In the genomic region with DNA sequence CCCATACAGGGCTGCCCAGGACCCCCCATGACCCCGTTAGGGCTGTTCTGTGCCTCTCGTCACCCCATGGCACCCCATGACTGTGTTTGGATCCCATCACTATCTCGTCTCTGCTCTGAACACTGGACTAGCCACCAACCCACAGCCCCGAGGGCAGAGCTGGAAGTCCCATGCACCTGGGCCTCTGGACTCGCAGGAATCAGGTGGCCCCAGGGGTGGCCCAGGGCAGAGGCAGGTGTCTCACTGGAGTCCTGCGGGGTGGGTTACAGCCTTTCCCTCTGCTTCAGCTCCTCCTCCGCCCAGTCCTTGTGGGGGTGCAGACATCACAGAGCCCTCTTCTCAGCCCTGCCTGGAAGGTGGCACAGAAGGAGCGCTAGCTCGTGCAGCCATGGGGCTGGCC, we compare ENCODE assay signal across 31 cellular contexts.
"Had no signal": no experiment of that assay in that cellular context is flagged by ENCODE, and none has a peak within 500 bp of the region (broad histone marks: within the 10 kb centered on the region; RNA-seq: fewer than 3 reads in every experiment).

No MANE protein-coding gene starts in this region.

- H3K9me3 Mint-ChIP-seq: activated CD4-positive, alpha-beta T cell treated with anti-CD3 and anti-CD28 coated beads, Interleukin-2, amount 10 ng/mL, durations not matched to agents 7 days and 5 days; activated naive CD4-positive, alpha-beta T cell treated with anti-CD3 and anti-CD28 coated beads, Interleukin-2, amount 50 U/mL, for 24 hours; activated naive CD8-positive, alpha-beta T cell treated with anti-CD3 and anti-CD28 coated beads, Interleukin-2, amount 10 ng/mL, durations not matched to agents 7 days and 5 days; activated T-cell treated with anti-CD3 and anti-CD28 coated beads, Interleukin-2, amount 50 U/mL, for 24 hours; activated T-helper 2 cell treated with anti-CD3 and anti-CD28 coated beads, Interferon-gamma antibody, Interleukin-2, Interleukin-4, amounts not matched to agents 10 μg/mL and 5 μg/mL and 100 μg/mL, durations not matched to agents 14 hours and 24 hours and 36 hours; T-helper 1 cell treated with Interleukin-12 subunit alpha and Interleukin-12 subunit beta and Interleukin-4 antibody, amounts not matched to agents 30 μg/mL and 1 μg/mL, for 36 hours; T-helper 2 cell treated with Interferon-gamma antibody and Interleukin-4, amounts not matched to agents 5 μg/mL and 100 μg/mL, for 36 hours had no signal

- H3K27ac ChIP-seq: ascending aorta, body of pancreas, breast epithelium, Peyer's patch, SJSA1 had no signal

- H3K36me3 Mint-ChIP-seq: activated naive CD4-positive, alpha-beta T cell treated with anti-CD3 and anti-CD28 coated beads, Interleukin-2, amount 50 U/mL, for 24 hours; activated naive CD8-positive, alpha-beta T cell treated with anti-CD3 and anti-CD28 coated beads, Interleukin-2, amount 10 ng/mL, durations not matched to agents 7 days and 5 days had no signal

- DNase-seq: activated CD4-positive, alpha-beta T cell treated with anti-CD3 and anti-CD28 coated beads for 36 hours; activated CD4-positive, alpha-beta T cell treated with anti-CD3 and anti-CD28 coated beads, Interleukin-2, amount 10 ng/mL, durations not matched to agents 7 days and 5 days; activated CD4-positive, alpha-beta T cell treated with anti-CD3 and anti-CD28 coated beads, Interleukin-2, amount 50 U/mL, for 48 hours; activated CD8-positive, alpha-beta T cell treated with anti-CD3 and anti-CD28 coated beads, Interleukin-2, amount 10 ng/mL, durations not matched to agents 7 days and 5 days; activated gamma-delta T cell; activated naive CD4-positive, alpha-beta T cell treated with Interleukin-2 at 50 U/mL for 16 hours; activated naive CD8-positive, alpha-beta T cell treated with anti-CD3 and anti-CD28 coated beads, Interleukin-2, amount 10 ng/mL, durations not matched to agents 7 days and 5 days; activated T-cell treated with anti-CD3 and anti-CD28 coated beads, Interleukin-2, amount 50 U/mL, for 24 hours; amygdala; body of pancreas; Kasumi-1; KG1; MG63; NCI-H1048; NCI-H1105 treated with DMSO at 0.1 percent for 48 hours; NCI-H1436; NCI-H1694 treated with DMSO at 0.1 percent for 48 hours; NCI-H2029; NCI-H524 treated with DMSO at 0.1 percent for 48 hours; PC-3; Peyer's patch; SHP77 treated with DMSO at 0.1 percent for 48 hours; SK-N-SH had no signal

- H3K36me3 ChIP-seq: breast epithelium, Peyer's patch had no signal

- H3K27ac Mint-ChIP-seq: activated CD4-positive, alpha-beta T cell treated with anti-CD3 and anti-CD28 coated beads for 36 hours; activated CD4-positive, alpha-beta T cell treated with anti-CD3 and anti-CD28 coated beads, Interleukin-2, amount 10 ng/mL, durations not matched to agents 7 days and 5 days; activated CD8-positive, alpha-beta T cell treated with anti-CD3 and anti-CD28 coated beads, Interleukin-2, amount 10 ng/mL, durations not matched to agents 7 days and 5 days; activated naive CD4-positive, alpha-beta T cell treated with anti-CD3 and anti-CD28 coated beads, Interleukin-2, amount 50 U/mL, for 24 hours; activated naive CD8-positive, alpha-beta T cell treated with anti-CD3 and anti-CD28 coated beads, Interleukin-2, amount 10 ng/mL, durations not matched to agents 7 days and 5 days; activated T-cell treated with anti-CD3 and anti-CD28 coated beads, Interleukin-2, amount 50 U/mL, for 24 hours; activated T-helper 2 cell treated with anti-CD3 and anti-CD28 coated beads, Interferon-gamma antibody, Interleukin-2, Interleukin-4, amounts not matched to agents 10 μg/mL and 5 μg/mL and 100 μg/mL, durations not matched to agents 14 hours and 24 hours and 36 hours; T-helper 1 cell treated with Interleukin-12 subunit alpha and Interleukin-12 subunit beta and Interleukin-4 antibody, amounts not matched to agents 30 μg/mL and 1 μg/mL, for 36 hours; T-helper 2 cell treated with Interferon-gamma antibody and Interleukin-4, amounts not matched to agents 5 μg/mL and 100 μg/mL, for 36 hours had no signal

- H3K9me3 ChIP-seq: ascending aorta, body of pancreas, breast epithelium, MG63, Peyer's patch, SJSA1, SK-N-SH had no signal

- ATAC-seq: activated CD4-positive, alpha-beta T cell treated with anti-CD3 and anti-CD28 coated beads for 36 hours; activated CD8-positive, alpha-beta T cell treated with anti-CD3 and anti-CD28 coated beads, Interleukin-2, amount 10 ng/mL, durations not matched to agents 7 days and 5 days; body of pancreas; PC-3 had no signal

- H3K9ac ChIP-seq: SK-N-SH had no signal

- H3K4me3 ChIP-seq: ascending aorta, body of pancreas, breast epithelium, MG63, Peyer's patch, SJSA1 had no signal

- FAIRE-seq: TTC549 had no signal

- H3K27me3 ChIP-seq: ascending aorta, body of pancreas, breast epithelium, MG63, Peyer's patch, SJSA1 had no signal

- H3K4me2 ChIP-seq: SK-N-SH had no signal

- H3K4me3 Mint-ChIP-seq: activated CD4-positive, alpha-beta T cell treated with anti-CD3 and anti-CD28 coated beads for 36 hours; activated CD4-positive, alpha-beta T cell treated with anti-CD3 and anti-CD28 coated beads, Interleukin-2, amount 10 ng/mL, durations not matched to agents 7 days and 5 days; activated CD8-positive, alpha-beta T cell treated with anti-CD3 and anti-CD28 coated beads, Interleukin-2, amount 10 ng/mL, durations not matched to agents 7 days and 5 days; activated naive CD4-positive, alpha-beta T cell treated with anti-CD3 and anti-CD28 coated beads, Interleukin-2, amount 50 U/mL, for 24 hours; activated naive CD8-positive, alpha-beta T cell treated with anti-CD3 and anti-CD28 coated beads, Interleukin-2, amount 10 ng/mL, durations not matched to agents 7 days and 5 days; activated T-cell treated with anti-CD3 and anti-CD28 coated beads, Interleukin-2, amount 50 U/mL, for 24 hours; T-helper 1 cell treated with Interleukin-12 subunit alpha and Interleukin-12 subunit beta and Interleukin-4 antibody, amounts not matched to agents 30 μg/mL and 1 μg/mL, for 36 hours; T-helper 2 cell treated with Interferon-gamma antibody and Interleukin-4, amounts not matched to agents 5 μg/mL and 100 μg/mL, for 36 hours had no signal

- H3K4me1 ChIP-seq: body of pancreas, breast epithelium had no signal
